ENCODE assay signal across 8 cellular contexts in genomic region chr5:112860929-112861637, GRCh38. TPM values are rescaled to one million over a fixed set of nuclear protein-coding genes. Genes with fewer than 3 reads are reported as not detected.
A peak's percentile ranks its signal among the peaks of the same experiment; 100 is the strongest.
DNase-seq lines count a peak whose midpoint lies in the region; ATAC-seq and TF ChIP-seq lines count a peak whose summit lies in the region.

TSS of gene SRP19 (plus strand) at chr5:112861287. CDS start at chr5:112861377, 90 bp downstream.

- H2BK5ac ChIP-seq in mesendoderm (ENCODE audit: low read length), result peak within 1 kb of the TSS; percentile 84

- H3K79me2 ChIP-seq in mesendoderm (ENCODE audit: control insufficient read depth, insufficient read depth, low read length), result peaks cover 25% of the 10 kb centered on the region

- H3K27ac ChIP-seq in endodermal cell (ENCODE audit: low read depth, low read length), result peak within 1 kb of the TSS; percentile 73
- H3K27ac ChIP-seq in mesendoderm (ENCODE audit: low read depth, low read length), result peak within 1 kb of the TSS; percentile 92

- H3K4me3 ChIP-seq in Caco-2 (ENCODE audit: low read depth, low read length) (peak within 1 kb of the TSS; percentile 69), NT2/D1 (ENCODE audit: insufficient read length, low read depth) (peak within 1 kb of the TSS; percentile 96), endodermal cell (ENCODE audit: low read length) (peak within 1 kb of the TSS; percentile 100), mesendoderm (ENCODE audit: low read length) (peak within 1 kb of the TSS; percentile 99)

- ATAC-seq in GM21381 (IDR thresholded peaks at IDR 0.05; ENCODE audit: unreplicated experiment), result peak; percentile 98
- ATAC-seq in activated CD8-positive, alpha-beta memory T cell treated with anti-CD3 and anti-CD28 coated beads, Interleukin-2, amount 10 ng/mL, durations not matched to agents 7 days and 5 days, result peak; percentile 97

- H2BK120ac ChIP-seq in mesendoderm (ENCODE audit: low read depth, low read length), result no peak within 1 kb of the TSS

- peaks cover 7% of the 10 kb centered on the region for H3K79me1 ChIP-seq in mesendoderm (ENCODE audit: low read length)

- peak within 1 kb of the TSS; percentile 88 for H3K4me2 ChIP-seq in mesendoderm (ENCODE audit: low read length)

- H3K4ac ChIP-seq in mesendoderm (ENCODE audit: low read depth, low read length), result peak within 1 kb of the TSS; percentile 85

- H4K5ac ChIP-seq in mesendoderm (ENCODE audit: low read length), result peak within 1 kb of the TSS; percentile 98

- H4K8ac ChIP-seq in mesendoderm (ENCODE audit: low read depth, low read length), result peak within 1 kb of the TSS; percentile 96

- H3K36me3 Mint-ChIP-seq in Caco-2 (ENCODE audit: insufficient read depth, unreplicated experiment), result peaks cover 39% of the 10 kb centered on the region
- H3K36me3 Mint-ChIP-seq in activated CD8-positive, alpha-beta memory T cell treated with anti-CD3 and anti-CD28 coated beads, Interleukin-2, amount 10 ng/mL, durations not matched to agents 7 days and 5 days, result peaks cover 26% of the 10 kb centered on the region
- H3K36me3 Mint-ChIP-seq in endodermal cell (ENCODE audit: low read depth), result peaks cover 31% of the 10 kb centered on the region

- no peak within 1 kb of the TSS for H2BK15ac ChIP-seq in mesendoderm (replicated peaks; ENCODE audit: low read depth)

- intact Hi-C loops in Caco-2 (cut with micrococcal nuclease; ENCODE audit: unreplicated experiment), result loop anchor here (1.0 to 5.0 kb wide), 4 partner anchors 61 to 169 kb away; partner anchors contain the start of gene REEP5

- WGBS in endodermal cell (ENCODE audit: insufficient coverage in 1 of 2, insufficient read length in 1 of 2), 2 experiments, result 3% methylated on average over 29 to 47 of the region's 47 CpGs
- WGBS in mesendoderm (ENCODE audit: extremely low coverage, insufficient coverage, low lambda C conversion rate), result no CpG with 5 or more reads among the region's 47 CpGs

- H2AK5ac ChIP-seq in mesendoderm (ENCODE audit: low read length), result no peak within 1 kb of the TSS

- H3K27me3 ChIP-seq in Caco-2 (replicated peaks; ENCODE audit: control insufficient read depth, insufficient read depth, low read length), result no peaks in the 10 kb centered on the region
- no peaks in the 10 kb centered on the region for H3K27me3 ChIP-seq in NT2/D1 (ENCODE audit: insufficient read depth, insufficient read length)
- peaks cover 30% of the 10 kb centered on the region for H3K27me3 ChIP-seq in endodermal cell (ENCODE audit: control insufficient read depth, insufficient read depth, low read length, poor library complexity, severe bottlenecking)
- no peaks in the 10 kb centered on the region for H3K27me3 ChIP-seq in mesendoderm (ENCODE audit: insufficient read depth, low read length, poor library complexity)

- POLR2A ChIA-PET in Caco-2 (lab: Charles Lee), result interaction anchor here (0.5 to 1.6 kb wide), 12 partner anchors 9 to 153 kb away, joined by 3 to 7 read pairs (median 3); partner anchors contain the start of gene DCP2

- CTCF ChIA-PET in Caco-2 (lab: Charles Lee), result interaction anchor here (0.6 to 1.6 kb wide), 4 partner anchors 9 to 256 kb away, joined by 3 to 12 read pairs (median 4); no protein-coding TSS in a partner anchor
- CTCF ChIA-PET in activated CD8-positive, alpha-beta memory T cell treated with anti-CD3 and anti-CD28 coated beads, Interleukin-2, amount 10 ng/mL, durations not matched to agents 7 days and 5 days (lab: Charles Lee), result interaction anchor here (1.0 to 3.1 kb wide), 6 partner anchors 9 to 112 kb away, joined by 3 to 20 read pairs (median 4); partner anchors contain the start of gene REEP5

- DNase-seq in Caco-2, result peak; percentile 93 to 96
- DNase-seq in HUDEP-2 (lab: John Stamatoyannopoulos, UW; ENCODE audit: unreplicated experiment in 76 of 76), result peak; percentile 20 to 93 (median 86)
- peak; percentile 90 for DNase-seq in NT2/D1 (ENCODE audit: low read depth, low spot score)
- DNase-seq in activated CD8-positive, alpha-beta memory T cell treated with anti-CD3 and anti-CD28 coated beads, Interleukin-2, amount 10 ng/mL, durations not matched to agents 7 days and 5 days, result peak; percentile 96
- DNase-seq in endodermal cell, result peak; percentile 97
- peak; percentile 99 for DNase-seq in mesendoderm
- peak; percentile 79 for DNase-seq in stimulated activated CD8-positive, alpha-beta memory T cell treated with anti-CD3 and anti-CD28 coated beads, Interleukin-15, amount 100 ng/mL, for 1 hour (ENCODE audit: low read depth)

- H3K9ac ChIP-seq in NT2/D1 (ENCODE audit: insufficient read length, low read depth), result peak within 1 kb of the TSS; percentile 95
- peak within 1 kb of the TSS; percentile 93 for H3K9ac ChIP-seq in endodermal cell (ENCODE audit: extremely low read depth, low read length, poor library complexity, severe bottlenecking)
- H3K9ac ChIP-seq in mesendoderm (ENCODE audit: low read length), result peak within 1 kb of the TSS; percentile 99

- H3K9me3 ChIP-seq in Caco-2 (no peaks in the 10 kb centered on the region), NT2/D1 (ENCODE audit: insufficient read depth, low read length) (no peaks in the 10 kb centered on the region), endodermal cell (ENCODE audit: control insufficient read depth, low read length) (peaks cover 4% of the 10 kb centered on the region)

- H3K4me3 Mint-ChIP-seq in Caco-2 (ENCODE audit: unreplicated experiment) (peak within 1 kb of the TSS; percentile 85), endodermal cell (peak within 1 kb of the TSS; percentile 98)
- peak within 1 kb of the TSS; percentile 97 for H3K4me3 Mint-ChIP-seq in activated CD8-positive, alpha-beta memory T cell treated with anti-CD3 and anti-CD28 coated beads, Interleukin-2, amount 10 ng/mL, durations not matched to agents 7 days and 5 days

- H3K18ac ChIP-seq in mesendoderm (ENCODE audit: low read length), result peak within 1 kb of the TSS; percentile 71

- no peaks in the 10 kb centered on the region for H3K27me3 Mint-ChIP-seq in Caco-2 (ENCODE audit: insufficient read depth, unreplicated experiment)
- peaks cover 13% of the 10 kb centered on the region for H3K27me3 Mint-ChIP-seq in activated CD8-positive, alpha-beta memory T cell treated with anti-CD3 and anti-CD28 coated beads, Interleukin-2, amount 10 ng/mL, durations not matched to agents 7 days and 5 days
- H3K27me3 Mint-ChIP-seq in endodermal cell (ENCODE audit: insufficient read depth), result peaks cover 22% of the 10 kb centered on the region

- H3K56ac ChIP-seq in mesendoderm (ENCODE audit: low read length), result peak within 1 kb of the TSS; percentile 99

- no peaks in the 10 kb centered on the region for H3K4me1 Mint-ChIP-seq in Caco-2 (ENCODE audit: low read depth, unreplicated experiment)
- peaks cover 41% of the 10 kb centered on the region for H3K4me1 Mint-ChIP-seq in activated CD8-positive, alpha-beta memory T cell treated with anti-CD3 and anti-CD28 coated beads, Interleukin-2, amount 10 ng/mL, durations not matched to agents 7 days and 5 days
- H3K4me1 Mint-ChIP-seq in endodermal cell, result peaks cover 16% of the 10 kb centered on the region

- no peak within 1 kb of the TSS for H3K23ac ChIP-seq in mesendoderm (ENCODE audit: low read length)

- H3K9me3 Mint-ChIP-seq in Caco-2 (ENCODE audit: unreplicated experiment), result no peaks in the 10 kb centered on the region
- no peaks in the 10 kb centered on the region for H3K9me3 Mint-ChIP-seq in activated CD8-positive, alpha-beta memory T cell treated with anti-CD3 and anti-CD28 coated beads, Interleukin-2, amount 10 ng/mL, durations not matched to agents 7 days and 5 days (ENCODE audit: low read depth)
- H3K9me3 Mint-ChIP-seq in endodermal cell, result peaks cover 10% of the 10 kb centered on the region

- H3K36me3 ChIP-seq in Caco-2 (ENCODE audit: control insufficient read depth, insufficient read depth, low read length) (no peaks in the 10 kb centered on the region; the same call in 1 of the 2 replicates), NT2/D1 (ENCODE audit: insufficient read depth, insufficient read length, low read length) (peaks cover 36% of the 10 kb centered on the region), endodermal cell (ENCODE audit: control insufficient read depth, insufficient read depth, low read length) (peaks cover 32% of the 10 kb centered on the region), mesendoderm (ENCODE audit: control insufficient read depth, insufficient read depth, low read length) (peaks cover 1% of the 10 kb centered on the region)

- BruUV-seq in Caco-2 (replicated peaks; lab: Mats Ljungman, UMichigan), result no TSS peak

- H3K27ac Mint-ChIP-seq in Caco-2 (ENCODE audit: unreplicated experiment) (peak within 1 kb of the TSS; percentile 95), endodermal cell (peak within 1 kb of the TSS; percentile 94)
- H3K27ac Mint-ChIP-seq in activated CD8-positive, alpha-beta memory T cell treated with anti-CD3 and anti-CD28 coated beads, Interleukin-2, amount 10 ng/mL, durations not matched to agents 7 days and 5 days, result peak within 1 kb of the TSS; percentile 89

- TF ChIP-seq CTCF in Caco-2 (IDR thresholded peaks at IDR 0.05; ENCODE audit: insufficient read depth in 1 of 2, low read depth in 1 of 2, low read length in 1 of 2, severe bottlenecking in 1 of 2, unreplicated experiment in 1 of 2) (no peak), endodermal cell (conservative IDR thresholded peaks at IDR 0.05) (peak; percentile 20)

- H3K4me1 ChIP-seq in Caco-2 (no peaks in the 10 kb centered on the region), NT2/D1 (ENCODE audit: insufficient read depth, insufficient read length) (peaks cover 3% of the 10 kb centered on the region), endodermal cell (ENCODE audit: control insufficient read depth, insufficient read depth, low read length) (no peaks in the 10 kb centered on the region), mesendoderm (ENCODE audit: control insufficient read depth, low read depth, low read length) (peaks cover 5% of the 10 kb centered on the region)

RNA-seq across cellular contexts. Expression of gene SRP19, which starts in this region (rescaled TPM):
- 63.5 and 65.1 TPM in 2 replicates for total RNA-seq in Caco-2 (2022)
- total RNA-seq in activated CD8-positive, alpha-beta memory T cell treated with anti-CD3 and anti-CD28 coated beads, Interleukin-2, amount 10 ng/mL, durations not matched to agents 7 days and 5 days, result 10 to 100 TPM; 50.1 to 55.9 TPM
- total RNA-seq in endodermal cell, result 10 to 100 TPM; 65.4 to 65.7 TPM
- 82.5 TPM for polyA plus RNA-seq in endodermal cell (2013, experiment 1 of 2)
- 71.9 TPM for polyA plus RNA-seq in endodermal cell (2013, experiment 2 of 2)
- 152 TPM for polyA plus RNA-seq in mesendoderm (2013, experiment 1 of 2)
- polyA plus RNA-seq in mesendoderm (2013, experiment 2 of 2), result 155 TPM

Comparison
In these comparisons a context has a peak if more than half of its experiments do, and no peak if none do; other contexts are left out.
1. Peak in every context shown above with its lines: DNase-seq, ATAC-seq, H3K4me3 ChIP-seq and H3K27ac ChIP-seq.